In genomic region chr14:95516554-95517209, GRCh38 we compare ENCODE assay signal across 8 cellular contexts. TPM values are rescaled to one million over a fixed set of nuclear protein-coding genes. Genes with fewer than 3 reads are reported as not detected.
DNase-seq lines count a peak whose midpoint lies in the region; ATAC-seq and TF ChIP-seq lines count a peak whose summit lies in the region.

Gene SYNE3 (minus strand): TSS chr14:95516650. CDS start chr14:95475821, 40,829 bp downstream.

- no peak within 1 kb of the TSS for H3K27ac ChIP-seq in trophoblast cell (ENCODE audit: low read depth, low read length)

- H3K36me3 Mint-ChIP-seq in activated naive CD4-positive, alpha-beta T cell treated with anti-CD3 and anti-CD28 coated beads, Interleukin-2, amount 10 ng/mL, durations not matched to agents 7 days and 5 days, result peaks cover 27% of the 10 kb centered on the region

- peak; percentile 53 for TF ChIP-seq POLR2A in GM15510 (IDR thresholded peaks at IDR 0.05; ENCODE audit: borderline replicate concordance, extremely low read depth, insufficient read length)

- intact Hi-C loops in Right ventricle myocardium inferior (cut with DNase I), result loop anchor here (5.0 kb wide), 1 partner anchor 44 kb away; no protein-coding TSS in a partner anchor

- no peaks in the 10 kb centered on the region for H3K36me3 ChIP-seq in trophoblast cell (ENCODE audit: control insufficient read depth in 1 of 2, insufficient read depth in 2 of 2, low read length in 2 of 2)

- H4K12ac ChIP-seq in trophoblast cell (ENCODE audit: low read depth, low read length), result no peak within 1 kb of the TSS

- H3K9ac ChIP-seq in trophoblast cell (ENCODE audit: low read length), result no peak within 1 kb of the TSS

- CTCF ChIA-PET in activated naive CD4-positive, alpha-beta T cell treated with anti-CD3 and anti-CD28 coated beads, Interleukin-2, amount 10 ng/mL, durations not matched to agents 7 days and 5 days (lab: Charles Lee), result interaction anchor here (2.0 to 7.3 kb wide), 2 partner anchors 11 to 16 kb away, joined by 5 to 41 read pairs; no protein-coding TSS in a partner anchor

- TF ChIP-seq CTCF in HFF-Myc (IDR thresholded peaks at IDR 0.05; ENCODE audit: low read depth, low read length, missing control alignments), result no peak

- H2AK5ac ChIP-seq in trophoblast cell (ENCODE audit: low read length), result no peak within 1 kb of the TSS

- no peak within 1 kb of the TSS for H3K14ac ChIP-seq in trophoblast cell (ENCODE audit: low read length)

- no peak for DNase-seq in HFF-Myc (ENCODE audit: extremely low read depth, low read depth)
- peak; percentile 28 for DNase-seq in NCI-H526 treated with DMSO at 0.1 percent for 48 hours (lab: John Stamatoyannopoulos, UW)
- peak; percentile 75 for DNase-seq in activated naive CD4-positive, alpha-beta T cell treated with anti-CD3 and anti-CD28 coated beads, Interleukin-2, amount 10 ng/mL, durations not matched to agents 7 days and 5 days
- DNase-seq in Right ventricle myocardium inferior (ENCODE audit: missing footprints), result peak; percentile 91
- DNase-seq in trophoblast cell, result peak in 1 of 2 donors; percentile 53
- no peak for DNase-seq in NCI-H1048 (lab: John Stamatoyannopoulos, UW)
- no peak for DNase-seq in NCI-H128 (lab: John Stamatoyannopoulos, UW; ENCODE audit: unreplicated experiment)

- no peaks in the 10 kb centered on the region for H3K27me3 Mint-ChIP-seq in activated naive CD4-positive, alpha-beta T cell treated with anti-CD3 and anti-CD28 coated beads, Interleukin-2, amount 10 ng/mL, durations not matched to agents 7 days and 5 days

- H2BK120ac ChIP-seq in trophoblast cell (ENCODE audit: insufficient read depth, low read length, poor library complexity), result no peak within 1 kb of the TSS

- H3K9me3 Mint-ChIP-seq in activated naive CD4-positive, alpha-beta T cell treated with anti-CD3 and anti-CD28 coated beads, Interleukin-2, amount 10 ng/mL, durations not matched to agents 7 days and 5 days, result no peaks in the 10 kb centered on the region

- peaks cover 18 to 19% of the 10 kb centered on the region in 2 experiments for H3K4me1 ChIP-seq in trophoblast cell (ENCODE audit: control insufficient read depth in 1 of 2, insufficient read depth in 2 of 2, low read length in 2 of 2)

- peak within 1 kb of the TSS; percentile 92 for H3K4me3 Mint-ChIP-seq in activated naive CD4-positive, alpha-beta T cell treated with anti-CD3 and anti-CD28 coated beads, Interleukin-2, amount 10 ng/mL, durations not matched to agents 7 days and 5 days

- H3K4me3 ChIP-seq in HFF-Myc (replicated peaks; ENCODE audit: low read depth, low read length) (peak within 1 kb of the TSS; percentile 53), trophoblast cell (ENCODE audit: low read depth, low read length) (peak within 1 kb of the TSS; percentile 47)

- H3K23ac ChIP-seq in trophoblast cell (ENCODE audit: low read length), result no peak within 1 kb of the TSS

- H3K18ac ChIP-seq in trophoblast cell (ENCODE audit: low read length), result no peak within 1 kb of the TSS

- H4K91ac ChIP-seq in trophoblast cell (ENCODE audit: low read depth, low read length), result no peak within 1 kb of the TSS

- no peak within 1 kb of the TSS for H3K4ac ChIP-seq in trophoblast cell (ENCODE audit: low read depth, low read length)

- no peak within 1 kb of the TSS for H4K8ac ChIP-seq in trophoblast cell (ENCODE audit: low read depth, low read length)

- H2BK5ac ChIP-seq in trophoblast cell (ENCODE audit: low read depth, low read length, poor library complexity), result no peak within 1 kb of the TSS

- WGBS in trophoblast cell (ENCODE audit: extremely low coverage, insufficient coverage, insufficient read length), result no CpG with 5 or more reads among the region's 62 CpGs

- H3K79me2 ChIP-seq in trophoblast cell (ENCODE audit: control insufficient read depth, insufficient read depth, low read length, poor library complexity), result peaks cover 2% of the 10 kb centered on the region

- peak within 1 kb of the TSS; percentile 99 for H3K27ac Mint-ChIP-seq in activated naive CD4-positive, alpha-beta T cell treated with anti-CD3 and anti-CD28 coated beads, Interleukin-2, amount 10 ng/mL, durations not matched to agents 7 days and 5 days

- peak within 1 kb of the TSS; percentile 65 for H3K4me2 ChIP-seq in trophoblast cell (ENCODE audit: low read length)

- peak within 1 kb of the TSS; percentile 10 for H2AFZ ChIP-seq in trophoblast cell (ENCODE audit: insufficient read depth, low read length, poor library complexity)

- no peak within 1 kb of the TSS for H2BK12ac ChIP-seq in trophoblast cell (ENCODE audit: low read length)

- no peaks in the 10 kb centered on the region for H3K9me3 ChIP-seq in trophoblast cell (ENCODE audit: insufficient read depth, low read depth, low read length)

- peaks cover 6% of the 10 kb centered on the region for H3K79me1 ChIP-seq in trophoblast cell (ENCODE audit: low read length)

- H3K27me3 ChIP-seq in trophoblast cell (ENCODE audit: insufficient read depth, low read length), result no peaks in the 10 kb centered on the region

- peaks cover 76% of the 10 kb centered on the region for H3K4me1 Mint-ChIP-seq in activated naive CD4-positive, alpha-beta T cell treated with anti-CD3 and anti-CD28 coated beads, Interleukin-2, amount 10 ng/mL, durations not matched to agents 7 days and 5 days

- peak; percentile 80 for ATAC-seq in Right ventricle myocardium inferior

RNA-seq across cellular contexts. Expression of gene SYNE3, which starts in this region (rescaled TPM):
- 16.5 TPM for total RNA-seq in Right ventricle myocardium inferior
- 0.81 and 0.86 TPM in 2 replicates for polyA plus RNA-seq in trophoblast cell (2013)

Comparison
In these comparisons a context has a peak if more than half of its experiments do, and no peak if none do; other contexts are left out.
1. DNase-seq: peak in NCI-H526 treated with DMSO at 0.1 percent for 48 hours (single experiment), activated naive CD4-positive, alpha-beta T cell treated with anti-CD3 and anti-CD28 coated beads, Interleukin-2, amount 10 ng/mL, durations not matched to agents 7 days and 5 days (single experiment) and Right ventricle myocardium inferior (single experiment); none in HFF-Myc (single experiment), NCI-H1048 (single experiment) and NCI-H128 (single experiment).